In the genomic region with DNA sequence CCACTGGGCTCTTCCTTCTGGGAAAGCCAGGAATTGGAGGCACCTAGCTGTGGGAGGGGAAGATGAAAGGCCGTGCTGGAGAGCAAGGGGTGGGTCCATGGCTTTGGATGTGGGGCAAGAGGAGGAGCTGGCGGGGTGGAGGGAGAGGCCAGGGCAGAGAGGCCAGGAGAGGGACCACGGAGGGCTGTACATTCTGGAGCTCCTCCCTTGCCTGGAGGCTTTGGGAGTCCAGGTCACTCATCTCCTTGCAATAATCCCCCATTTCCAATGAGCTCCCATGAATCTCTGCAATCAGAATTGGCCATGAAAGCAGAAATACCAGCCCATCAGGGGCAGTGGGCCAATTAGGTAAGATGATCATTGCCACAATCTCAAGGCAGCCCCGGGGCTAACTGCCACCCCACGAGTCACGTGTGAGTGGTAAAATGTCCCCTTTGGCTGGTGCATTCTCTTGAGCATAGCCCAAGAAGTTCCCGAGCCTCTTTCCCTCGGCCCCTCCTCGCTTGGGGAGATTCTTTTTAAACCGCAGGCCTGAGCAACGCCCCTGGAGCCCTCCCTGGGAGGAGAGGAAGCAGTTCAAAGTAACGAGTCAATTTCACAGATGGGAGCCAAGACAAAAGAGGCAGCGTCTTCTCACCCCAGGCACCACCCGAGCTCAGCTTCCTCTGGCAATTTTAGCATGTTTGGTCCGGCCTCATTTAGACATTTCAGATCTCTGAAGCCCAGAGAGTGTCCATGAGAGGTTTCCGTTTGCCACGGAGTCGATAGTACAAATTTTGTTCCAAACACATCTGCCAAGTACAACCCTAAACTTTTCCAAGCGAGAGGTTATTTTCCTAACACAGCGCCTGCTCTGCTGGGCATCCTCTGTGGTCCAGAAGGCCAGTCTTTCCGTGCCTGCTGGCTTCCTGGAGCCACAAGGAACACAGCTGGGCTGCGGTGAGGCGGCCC, we compare ENCODE assay signal across 11 cellular contexts. TPM values are rescaled to one million over a fixed set of nuclear protein-coding genes. Genes with fewer than 3 reads are reported as not detected.
A peak's percentile ranks its signal among the peaks of the same experiment; 100 is the strongest.
DNase-seq lines count a peak whose midpoint lies in the region; ATAC-seq and TF ChIP-seq lines count a peak whose summit lies in the region.
"Had no signal": no experiment of that assay in that cellular context is flagged by ENCODE, and none has a peak within 500 bp of the region (broad histone marks: within the 10 kb centered on the region; RNA-seq: fewer than 3 reads in every experiment).

No MANE protein-coding gene starts in this region.

- intact Hi-C loops in HCT116 (cut with micrococcal nuclease) (no loop called here), left ventricle myocardium superior (cut with micrococcal nuclease) (no loop called here), stomach (cut with DNase I; ENCODE audit: low total_unique reads) (no loop called here), Caco-2 (cut with micrococcal nuclease; ENCODE audit: unreplicated experiment) (no loop called here)

- TF ChIP-seq CTCF in HCT116 (IDR thresholded peaks at IDR 0.05 in 2 of 3, conservative IDR thresholded peaks at IDR 0.05 in 1 of 3; ENCODE audit: borderline replicate concordance in 1 of 3, insufficient read depth in 1 of 3, low read depth in 2 of 3, low read length in 2 of 3) = no peak
- TF ChIP-seq CTCF in stomach (IDR thresholded peaks at IDR 0.05) = no peak
- TF ChIP-seq CTCF in Caco-2 (IDR thresholded peaks at IDR 0.05; ENCODE audit: insufficient read depth in 1 of 2, low read depth in 1 of 2, low read length in 1 of 2, severe bottlenecking in 1 of 2, unreplicated experiment in 1 of 2) = no peak

- no peaks in the 10 kb centered on the region for H3K79me2 ChIP-seq in HCT116 (ENCODE audit: insufficient read depth, low read length)

- peaks cover 10% of the 10 kb centered on the region for H3K4me1 Mint-ChIP-seq in Caco-2 (ENCODE audit: low read depth, unreplicated experiment)

- H3K4me2 ChIP-seq in HCT116 (ENCODE audit: low read length) = peak overlapping the region; percentile 29

- no peak overlapping the region for H3K4me3 ChIP-seq in HCT116 (replicated peaks in 1 of 2; ENCODE audit: low read depth in 1 of 2, low read length in 2 of 2)
- H3K4me3 ChIP-seq in stomach = no peak overlapping the region
- H3K4me3 ChIP-seq in Caco-2 (ENCODE audit: low read depth, low read length) = no peak overlapping the region

- no peaks in the 10 kb centered on the region for H3K27me3 ChIP-seq in HCT116 (ENCODE audit: insufficient read depth, low read length)
- peaks cover 0 to 15% (median 0%) of the 10 kb centered on the region in 3 donors for H3K27me3 ChIP-seq in stomach
- H3K27me3 ChIP-seq in Caco-2 (replicated peaks; ENCODE audit: control insufficient read depth, insufficient read depth, low read length) = no peaks in the 10 kb centered on the region

- no peak for TF ChIP-seq RAD21 in HCT116 (IDR thresholded peaks at IDR 0.05; ENCODE audit: low read depth)

- H3K9me3 ChIP-seq in HCT116 (ENCODE audit: control insufficient read depth in 1 of 2, insufficient read depth in 1 of 2, low read depth in 1 of 2, low read length in 2 of 2) (no peaks in the 10 kb centered on the region; a peak in 1 of 4 replicates), stomach (no peaks in the 10 kb centered on the region), Caco-2 (0 out of 2 replicates have a peak, but pooled peaks cover 8% of the 10 kb centered on the region)

- DNase-seq in HCT116 (ENCODE audit: low read depth, low spot score) (no peak), T1000 (lab: John Stamatoyannopoulos, UW) (peak; percentile 95), left ventricle myocardium superior (no peak), stomach (peak; percentile 73), Caco-2 (no peak), G401 (ENCODE audit: low spot score) (no peak)
- DNase-seq in stimulated activated naive CD4-positive, alpha-beta T cell treated with Interleukin-2 at 50 U/mL for 16 hours (lab: John Stamatoyannopoulos, UW) = no peak
- DNase-seq: WERI-Rb-1 had no signal

- H3K4me1 ChIP-seq in HCT116 (ENCODE audit: control insufficient read depth in 1 of 2, insufficient read depth in 2 of 2, low read length in 2 of 2) = peaks cover 8 to 11% of the 10 kb centered on the region in 2 experiments; a peak in 3 of 4 replicates
- peaks cover 0 to 21% (median 15%) of the 10 kb centered on the region in 4 donors for H3K4me1 ChIP-seq in stomach
- H3K4me1 ChIP-seq in Caco-2 = no peaks in the 10 kb centered on the region; the same call in 1 of the 2 replicates

- H4K20me1 ChIP-seq in HCT116 (ENCODE audit: insufficient read depth) = no peaks in the 10 kb centered on the region

- peaks cover 10% of the 10 kb centered on the region for H3K9me3 Mint-ChIP-seq in Caco-2 (ENCODE audit: unreplicated experiment)

- H3K27ac Mint-ChIP-seq in Caco-2 (ENCODE audit: unreplicated experiment) = no peak overlapping the region

- CTCF ChIA-PET in HCT116 (lab: Charles Lee) = no interaction called here
- CTCF ChIA-PET in Caco-2 (lab: Charles Lee) = interaction anchor here (1.1 kb wide), 1 partner anchor 14 kb away, joined by 3 read pairs; the partner anchor contains the start of gene RTN4RL1

- H3K27ac ChIP-seq in HCT116 (ENCODE audit: low read depth, low read length) = peak overlapping the region; percentile 6; the same call in 1 of the 2 replicates
- H3K27ac ChIP-seq in stomach = peak overlapping the region in 3 of 5 donors; percentile 3 to 74 (median 67)
- H3K27ac ChIP-seq: epithelial cell of prostate, HL-60, WERI-Rb-1 had no signal

- ATAC-seq in HCT116 (peak; percentile 64), left ventricle myocardium superior (peak; percentile 52), GM19463 (IDR thresholded peaks at IDR 0.05; ENCODE audit: unreplicated experiment) (no peak)

- H3K9ac ChIP-seq in HCT116 (ENCODE audit: low read length) = no peak overlapping the region

- H3K27me3 Mint-ChIP-seq in Caco-2 (ENCODE audit: insufficient read depth, unreplicated experiment) = peaks cover 4% of the 10 kb centered on the region

- TF ChIP-seq POLR2A in HCT116 (IDR thresholded peaks at IDR 0.05; ENCODE audit: borderline replicate concordance, extremely low read depth, insufficient read depth, insufficient read length) (no peak), stomach (IDR thresholded peaks at IDR 0.05) (no peak)

- no peaks in the 10 kb centered on the region for H3K36me3 ChIP-seq in HCT116 (ENCODE audit: control insufficient read depth in 1 of 2, insufficient read depth in 2 of 2, low read length in 2 of 2)
- H3K36me3 ChIP-seq in stomach = no peaks in the 10 kb centered on the region
- no peaks in the 10 kb centered on the region for H3K36me3 ChIP-seq in Caco-2 (ENCODE audit: control insufficient read depth, insufficient read depth, low read length)

- RAD21 ChIA-PET in HCT116 (lab: Charles Lee; ENCODE audit: low non-redundant PET in 1 of 2, low total read pairs in 2 of 2, uncharacterized antibody in 2 of 2, unreplicated experiment in 2 of 2) = no interaction called here

- no peak overlapping the region for H3K4me3 Mint-ChIP-seq in Caco-2 (ENCODE audit: unreplicated experiment)

- peak overlapping the region; percentile 45 for H2AFZ ChIP-seq in HCT116 (ENCODE audit: low read depth, low read length, poor library complexity, severe bottlenecking)

- POLR2A ChIA-PET in HCT116 (lab: Charles Lee) = interaction anchor here (1.0 kb wide), 1 partner anchor 12 kb away, joined by 4 read pairs; no protein-coding TSS in a partner anchor
- POLR2A ChIA-PET in Caco-2 (lab: Charles Lee) = no interaction called here

- 27 to 38% (median 33%) methylated on average over 23 of the region's 23 CpGs for WGBS in stomach, 5 donors

- in situ Hi-C loops in G401 (cut with HindIII; ENCODE audit: low sequenced_read_pairs) = no loop called here

- no peak for TF ChIP-seq EP300 in stomach (IDR thresholded peaks at IDR 0.05)

- BruUV-seq in HCT116 (replicated peaks; lab: Mats Ljungman, UMichigan) = no TSS peak
- BruUV-seq in Caco-2 (replicated peaks; lab: Mats Ljungman, UMichigan) = no TSS peak

- H3K36me3 Mint-ChIP-seq in Caco-2 (ENCODE audit: insufficient read depth, unreplicated experiment) = peaks cover 6% of the 10 kb centered on the region

- H3K9me2 ChIP-seq in HCT116 (ENCODE audit: insufficient read depth) = no peaks in the 10 kb centered on the region

TF ChIP-seq in HCT116, 20 proteins besides CTCF, POLR2A, EP300 and RAD21 (continues in another document):
- TF ChIP-seq MAX (IDR thresholded peaks at IDR 0.05) = no peak
- TF ChIP-seq, protein P1, sequence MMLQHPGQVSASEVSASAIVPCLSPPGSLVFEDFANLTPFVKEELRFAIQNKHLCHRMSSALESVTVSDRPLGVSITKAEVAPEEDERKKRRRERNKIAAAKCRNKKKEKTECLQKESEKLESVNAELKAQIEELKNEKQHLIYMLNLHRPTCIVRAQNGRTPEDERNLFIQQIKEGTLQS (IDR thresholded peaks at IDR 0.05) = no peak
- no peak for TF ChIP-seq JUND (IDR thresholded peaks at IDR 0.05)
- TF ChIP-seq SRF (IDR thresholded peaks at IDR 0.05; ENCODE audit: low read depth) = no peak
- no peak for TF ChIP-seq POLR2AphosphoS5 (IDR thresholded peaks at IDR 0.05; ENCODE audit: low read depth, low read length)

RNA-seq across cellular contexts. Expression of gene RTN4RL1, which starts 13.4 kb away (rescaled TPM):
- 3.7 TPM for total RNA-seq in HCT116 (2021; ENCODE audit: unreplicated experiment)
- 1.5 and 1.7 TPM in 2 replicates for polyA plus RNA-seq in HCT116 (2012)
- 1.9 TPM for total RNA-seq in left ventricle myocardium superior
- total RNA-seq in stomach = under 1 TPM in 2 of 5 donors, not detected in 3; 0.58 to 0.92 TPM
- under 1 TPM in 2 of 3 donors, not detected in 1; 0.50 to 0.85 TPM for polyA plus RNA-seq in stomach
- total RNA-seq in Caco-2 (2022) = 0.54 and 0.60 TPM in 2 replicates
- 65.0 and 65.6 TPM in 2 replicates for total RNA-seq in G401 (2014; rRNA removed; shearing (Covaris generic))

RNA-seq across cellular contexts. Expression of gene DPH1, which starts 18.3 kb away (rescaled TPM):
- total RNA-seq in HCT116 (2021; ENCODE audit: unreplicated experiment) (47.2 TPM), left ventricle myocardium superior (28.9 TPM), stomach (100 to 1,000 TPM in 2 of 5 donors, 10 to 100 TPM in 3; 26.1 to 188 (median 95.0) TPM), Caco-2 (2022) (52.0 and 52.8 TPM in 2 replicates)
- polyA plus RNA-seq in HCT116 (2012) = 32.3 and 37.2 TPM in 2 replicates
- polyA plus RNA-seq in stomach = 10 to 100 TPM; 11.6 to 27.9 (median 17.7) TPM
- total RNA-seq in G401 (2014; rRNA removed; shearing (Covaris generic)) = 48.8 and 56.7 TPM in 2 replicates

RNA-seq across cellular contexts. Expression of gene OVCA2, which starts 30.1 kb away (rescaled TPM):
- total RNA-seq in HCT116 (2021; ENCODE audit: unreplicated experiment) = 27.3 TPM
- 20.7 and 32.4 TPM in 2 replicates for polyA plus RNA-seq in HCT116 (2012)
- 14.4 TPM for total RNA-seq in left ventricle myocardium superior
- 10 to 100 TPM in 3 of 5 donors, 1 to 10 TPM in 1, not detected in 1; 3.1 to 31.9 (median 17.3) TPM for total RNA-seq in stomach
- polyA plus RNA-seq in stomach = 10 to 100 TPM; 60.3 to 83.4 (median 66.7) TPM
- total RNA-seq in Caco-2 (2022) = 33.1 and 39.3 TPM in 2 replicates
- 48.0 and 63.1 TPM in 2 replicates for total RNA-seq in G401 (2014; rRNA removed; shearing (Covaris generic))

RNA-seq across cellular contexts. Expression of gene HIC1, which starts 43.2 kb away (rescaled TPM):
- total RNA-seq in HCT116 (2021; ENCODE audit: unreplicated experiment) (0.64 TPM), left ventricle myocardium superior (19.0 TPM), stomach (100 to 1,000 TPM in 1 of 5 donors, 10 to 100 TPM in 1, 1 to 10 TPM in 3; 7.6 to 107 (median 9.4) TPM), Caco-2 (2022) (0.59 and 1.8 TPM in 2 replicates)
- polyA plus RNA-seq in HCT116 (2012) = 0.21 and 0.52 TPM in 2 replicates
- polyA plus RNA-seq in stomach = 10 to 100 TPM in 1 of 3 donors, 1 to 10 TPM in 2; 1.5 to 11.2 (median 6.2) TPM
- total RNA-seq in G401 (2014; rRNA removed; shearing (Covaris generic)) = 20.2 and 37.8 TPM in 2 replicates

Comparison
In these comparisons a context has a peak if more than half of its experiments do, and no peak if none do; other contexts are left out.
1. DNase-seq: peak in T1000 (single experiment) and stomach (single experiment); none in HCT116 (single experiment), left ventricle myocardium superior (single experiment), stimulated activated naive CD4-positive, alpha-beta T cell treated with Interleukin-2 at 50 U/mL for 16 hours (single experiment), Caco-2 (0 of 2) and G401 (single experiment).
2. RNA of gene RTN4RL1, which starts 13.4 kb away (total RNA-seq): 65.0 to 65.6 TPM in G401; 3.7 TPM in HCT116 (single experiment), 1.9 TPM in left ventricle myocardium superior (single experiment), 0.54 to 0.60 TPM in Caco-2 and 0.58 to 0.92 TPM in stomach; every median in the first group is over 10 times any median in the second.